In genomic region chr2:96010320-96011128, GRCh38 we compare ENCODE assay signal across 8 cellular contexts. TPM values are rescaled to one million over a fixed set of nuclear protein-coding genes. Genes with fewer than 3 reads are reported as not detected.
DNase-seq lines count a peak whose midpoint lies in the region; ATAC-seq and TF ChIP-seq lines count a peak whose summit lies in the region.
"Not testable (repeated sequence)": the region's sequence is repeated elsewhere in the genome, so short reads cannot be mapped to it uniquely, and the experiment has no call there.

No MANE protein-coding gene starts in this region.

- H3K9me3 Mint-ChIP-seq in type B pancreatic cell: not testable (repeated sequence)

- H3K36me3 Mint-ChIP-seq in type B pancreatic cell: not testable (repeated sequence)

- peak overlapping the region; percentile 89 for H3K27ac Mint-ChIP-seq in type B pancreatic cell

- not testable (repeated sequence) for H3K27me3 ChIP-seq in gastrocnemius medialis

- peak overlapping the region; percentile 88 to 94 (median 88) for H3K27ac ChIP-seq in gastrocnemius medialis

- TF ChIP-seq POLR2A in gastrocnemius medialis (IDR thresholded peaks at IDR 0.05): peak; percentile 48 to 64

- DNase-seq in LHCN-M2 (ENCODE audit: low read depth) (peak; percentile 63), dedifferentiated amniotic fluid mesenchymal stem cell (ENCODE audit: extremely low spot score) (peak; percentile 68), iris pigment epithelial cell (ENCODE audit: low read depth) (peak; percentile 61), gastrocnemius medialis (peak; percentile 91), type B pancreatic cell (ENCODE audit: extremely low spot score, unreplicated experiment) (peak; percentile 94)
- DNase-seq in activated CD8-positive, alpha-beta memory T cell treated with anti-CD3 and anti-CD28 coated beads for 24 hours: peak; percentile 98

- not testable (repeated sequence) for H3K4me1 ChIP-seq in gastrocnemius medialis

- H3K36me3 ChIP-seq in gastrocnemius medialis: not testable (repeated sequence)

- peak overlapping the region; percentile 87 for H3K4me3 Mint-ChIP-seq in type B pancreatic cell

- H3K4me1 Mint-ChIP-seq in type B pancreatic cell (ENCODE audit: unreplicated experiment): not testable (repeated sequence)

- not testable (repeated sequence) for H3K9me3 ChIP-seq in gastrocnemius medialis

- H3K4me3 ChIP-seq in gastrocnemius medialis: peak overlapping the region; percentile 62 to 82 (median 70)

- not testable (repeated sequence) for TF ChIP-seq CTCF in gastrocnemius medialis (IDR thresholded peaks at IDR 0.05 in 4 of 5, conservative IDR thresholded peaks at IDR 0.05 in 1 of 5); type B pancreatic cell (conservative IDR thresholded peaks at IDR 0.05)

- intact Hi-C loops in gastrocnemius medialis (cut with DNase I; ENCODE audit: low total_unique reads): not testable (repeated sequence)

- ATAC-seq in GM18498 (IDR thresholded peaks at IDR 0.05; ENCODE audit: unreplicated experiment) (peak; percentile 99), HG02571 (IDR thresholded peaks at IDR 0.05; ENCODE audit: unreplicated experiment) (peak; percentile 99), gastrocnemius medialis (peak; percentile 95 to 96)

- in situ Hi-C loops in gastrocnemius medialis (cut with MboI; ENCODE audit: low sequenced_read_pairs in 4 of 4): loop anchor here (25.0 kb wide), 3 partner anchors 102 to 502 kb away; partner anchors contain the start of genes NEURL3 (in 3 of the 4), ADRA2B (in 2 of the 4), CIAO1 (in 1 of the 4) and TMEM127 (in 1 of the 4)

- H3K27me3 Mint-ChIP-seq in type B pancreatic cell: peaks cover 22% of the 10 kb centered on the region

RNA-seq across cellular contexts. Expression of gene ANKRD36C, which starts 18.9 kb away (rescaled TPM):
- total RNA-seq in LHCN-M2 (2014; rRNA removed) (13.5 and 15.5 TPM in 2 replicates), gastrocnemius medialis (1 to 10 TPM; 1.2 to 7.3 (median 1.6) TPM), type B pancreatic cell (ENCODE audit: low replicate concordance) (10.8 and 47.0 TPM in 2 replicates)
- polyA plus RNA-seq in LHCN-M2 (2012): 1.6 TPM

RNA-seq across cellular contexts. Expression of gene GPAT2, which starts 24.2 kb away (rescaled TPM):
- not detected in 2 replicates for total RNA-seq in LHCN-M2 (2014; rRNA removed)
- polyA plus RNA-seq in LHCN-M2 (2012): 0.09 TPM
- total RNA-seq in gastrocnemius medialis: 1 to 10 TPM; 1.1 to 8.2 (median 4.9) TPM
- 0.39 TPM in 1 of 2 replicates, not detected in the other for total RNA-seq in type B pancreatic cell (ENCODE audit: low replicate concordance)

Comparison
In these comparisons a context has a peak if more than half of its experiments do, and no peak if none do; other contexts are left out.
1. Peak in every context shown above with its lines: DNase-seq, ATAC-seq, H3K4me3 ChIP-seq and H3K27ac ChIP-seq.